ENCODE assay signal across 7 cellular contexts in the genomic region with DNA sequence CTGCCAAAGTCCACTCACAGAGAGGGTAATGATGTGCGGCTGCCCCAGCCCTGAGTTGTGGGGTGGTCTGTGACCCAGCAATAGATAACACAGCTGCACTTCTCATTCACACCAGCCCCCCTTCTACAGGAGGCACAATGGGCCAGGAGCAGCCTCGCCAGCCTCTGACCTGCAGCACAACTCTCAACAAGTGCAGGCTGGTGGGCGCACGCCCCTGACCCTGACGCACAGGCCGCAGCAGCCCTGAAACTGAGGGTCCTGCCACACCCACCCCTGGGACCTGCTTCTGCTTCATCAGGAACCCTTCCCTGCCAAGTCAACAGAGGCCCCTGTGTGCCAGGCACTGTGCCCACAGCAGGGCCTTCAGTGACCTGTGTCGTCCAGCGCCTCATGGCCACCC.
A peak's percentile ranks its signal among the peaks of the same experiment; 100 is the strongest.
DNase-seq lines count a peak whose midpoint lies in the region; ATAC-seq, FAIRE-seq and TF ChIP-seq lines count a peak whose summit lies in the region.
"Not testable (repeated sequence)": the region's sequence is repeated elsewhere in the genome, so short reads cannot be mapped to it uniquely, and the experiment has no call there.

No MANE protein-coding gene starts in this region.

- H3K4me3 Mint-ChIP-seq in CD14-positive monocyte: not testable (repeated sequence)
- peak overlapping the region in 1 of 5 donors; percentile 29 for H3K4me3 Mint-ChIP-seq in immature natural killer cell

- H3K27ac ChIP-seq in OCI-LY1 (ENCODE audit: low read depth, low read length, poor library complexity, severe bottlenecking): peak overlapping the region; percentile 66
- H3K27ac ChIP-seq in endothelial cell of umbilical vein (ENCODE audit: insufficient read depth, low read depth, low read length): not testable (repeated sequence)

- BruUV-seq in endothelial cell of umbilical vein (replicated peaks; lab: Mats Ljungman, UMichigan): not testable (repeated sequence)

- H3K79me2 ChIP-seq in OCI-LY1 (ENCODE audit: insufficient read depth, low read length); endothelial cell of umbilical vein (ENCODE audit: control insufficient read depth, insufficient read depth, low read length): not testable (repeated sequence)

- not testable (repeated sequence) for H3K9ac ChIP-seq in OCI-LY1 (ENCODE audit: low read length); endothelial cell of umbilical vein (replicated peaks; ENCODE audit: extremely low read depth, insufficient read depth, low read length)

- H3F3A ChIP-seq in OCI-LY1 (ENCODE audit: insufficient read depth, low read length): not testable (repeated sequence)

- H3K4me1 ChIP-seq in OCI-LY1 (ENCODE audit: insufficient read depth, low read length, severe bottlenecking); endothelial cell of umbilical vein (ENCODE audit: control insufficient read depth, extremely low read depth, insufficient read depth, low read length); mucosa of descending colon (ENCODE audit: low read depth): not testable (repeated sequence)

- CTCF ChIA-PET in endothelial cell of umbilical vein (lab: Charles Lee): not testable (repeated sequence)

- intact Hi-C loops in CD14-positive monocyte (cut with micrococcal nuclease); endothelial cell of umbilical vein (cut with micrococcal nuclease); mucosa of descending colon (cut with DNase I, micrococcal nuclease); sciatic nerve (cut with DNase I): not testable (repeated sequence)

- not testable (repeated sequence) for H3K36me3 Mint-ChIP-seq in CD14-positive monocyte, immature natural killer cell

- not testable (repeated sequence) for FAIRE-seq in endothelial cell of umbilical vein (lab: Jason Lieb, UNC)

- not testable (repeated sequence) for H3K27ac Mint-ChIP-seq in CD14-positive monocyte
- H3K27ac Mint-ChIP-seq in immature natural killer cell: peak overlapping the region in 4 of 6 donors; percentile 45 to 79 (median 60)

- H3K4me3 ChIP-seq in OCI-LY1 (ENCODE audit: low read depth, low read length, poor library complexity, severe bottlenecking); endothelial cell of umbilical vein (replicated peaks in 1 of 3; ENCODE audit: insufficient read depth in 1 of 3, low read depth in 1 of 3, low read length in 3 of 3); mucosa of descending colon: not testable (repeated sequence)

- H3K4me2 ChIP-seq in OCI-LY1 (ENCODE audit: low read length); endothelial cell of umbilical vein (ENCODE audit: insufficient read depth, low read length): not testable (repeated sequence)

- ATAC-seq in mucosa of descending colon, sciatic nerve: not testable (repeated sequence)

- H3K9me3 Mint-ChIP-seq in CD14-positive monocyte, immature natural killer cell: not testable (repeated sequence)

- POLR2A ChIA-PET in endothelial cell of umbilical vein (lab: Charles Lee): not testable (repeated sequence)

- TF ChIP-seq POLR2A in endothelial cell of umbilical vein (IDR thresholded peaks at IDR 0.05; ENCODE audit: low read depth, low read length): not testable (repeated sequence)

- H3K9me1 ChIP-seq in endothelial cell of umbilical vein (replicated peaks; ENCODE audit: control insufficient read depth, extremely low read depth, insufficient read depth, low read length): not testable (repeated sequence)

- not testable (repeated sequence) for H3K4me1 Mint-ChIP-seq in CD14-positive monocyte, immature natural killer cell

- H3K9me3 ChIP-seq in OCI-LY1 (ENCODE audit: low read length); endothelial cell of umbilical vein (replicated peaks; ENCODE audit: control insufficient read depth, insufficient read depth, low read length); mucosa of descending colon: not testable (repeated sequence)

- TF ChIP-seq CTCF in CD14-positive monocyte (IDR thresholded peaks at IDR 0.05); OCI-LY1 (IDR thresholded peaks at IDR 0.05; ENCODE audit: low read length); endothelial cell of umbilical vein (IDR thresholded peaks at IDR 0.05; ENCODE audit: extremely low read depth in 1 of 2, insufficient read depth in 1 of 2, low read depth in 1 of 2, low read length in 2 of 2); mucosa of descending colon (IDR thresholded peaks at IDR 0.05): not testable (repeated sequence)

- H3K36me3 ChIP-seq in OCI-LY1 (ENCODE audit: insufficient read depth, low read length); endothelial cell of umbilical vein (ENCODE audit: control insufficient read depth in 2 of 2, extremely low read depth in 1 of 2, insufficient read depth in 2 of 2, low read length in 2 of 2); mucosa of descending colon (ENCODE audit: low read depth): not testable (repeated sequence)

- H2AFZ ChIP-seq in OCI-LY1 (ENCODE audit: low read length); endothelial cell of umbilical vein (ENCODE audit: low read depth, low read length): not testable (repeated sequence)

- H4K20me1 ChIP-seq in OCI-LY1 (ENCODE audit: insufficient read depth, low read length); endothelial cell of umbilical vein (replicated peaks; ENCODE audit: control insufficient read depth, extremely low read depth, insufficient read depth, low read length): not testable (repeated sequence)

- H3K9me2 ChIP-seq in OCI-LY1 (ENCODE audit: low read depth, low read length): not testable (repeated sequence)

- DNase-seq in CD14-positive monocyte (ENCODE audit: low spot score) (peak; percentile 20), endothelial cell of umbilical vein (ENCODE audit: low read depth, low spot score) (peak; percentile 0), mucosa of descending colon (peak in 2 of 3 donors; percentile 32 to 46), sciatic nerve (ENCODE audit: low spot score) (peak; percentile 55)
- DNase-seq in activated effector memory CD4-positive, alpha-beta T cell treated with anti-CD3 and anti-CD28 coated beads, Interleukin-2, amount 50 U/mL, for 16 hours: peak; percentile 56
- not testable (repeated sequence) for DNase-seq in immature natural killer cell

- not testable (repeated sequence) for H3K27me3 ChIP-seq in OCI-LY1 (ENCODE audit: insufficient read depth, low read length); endothelial cell of umbilical vein (ENCODE audit: control insufficient read depth in 2 of 2, insufficient read depth in 2 of 2, low read length in 2 of 2)

- not testable (repeated sequence) for H3K27me3 Mint-ChIP-seq in CD14-positive monocyte (ENCODE audit: low read depth in 3 of 3); immature natural killer cell (ENCODE audit: low read depth in 3 of 3)

- dilution Hi-C loops in endothelial cell of umbilical vein (cut with MboI; ENCODE audit: extremely low pct_ligation_motif_present, low sequenced_read_pairs): not testable (repeated sequence)
